Comparison of ENCODE assay signal across 23 cellular contexts in genomic region chr9:26228273-26228672, GRCh38.
"Had no signal": no experiment of that assay in that cellular context is flagged by ENCODE, and none has a peak within 500 bp of the region (broad histone marks: within the 10 kb centered on the region; RNA-seq: fewer than 3 reads in every experiment).

No MANE protein-coding gene starts in this region.

- H3K27ac ChIP-seq: coronary artery, dorsolateral prefrontal cortex, esophagus muscularis mucosa, gastroesophageal sphincter, left ventricle myocardium inferior, lower lobe of right lung, parathyroid adenoma, prostate gland, right lobe of liver, tibial artery, upper lobe of right lung, vagina had no signal

- DNase-seq: dorsolateral prefrontal cortex; effector CD8-positive, alpha-beta T cell; foreskin fibroblast; immature natural killer cell; left cardiac atrium; left ventricle myocardium inferior; lower lobe of right lung; mesenchymal stem cell; midbrain; occipital lobe; retina; right lobe of liver; stimulated activated CD4-positive, alpha-beta T cell treated with anti-CD3 and anti-CD28 coated beads, Interleukin-4, amount 100 ng/mL, for 24 hours; tibial artery; upper lobe of right lung had no signal

- H3K36me3 ChIP-seq: esophagus muscularis mucosa, gastroesophageal sphincter, left ventricle myocardium inferior, lower lobe of right lung, prostate gland, right lobe of liver, tibial artery, upper lobe of right lung, vagina had no signal

- ATAC-seq: gastroesophageal sphincter; left cardiac atrium; lower lobe of right lung; right lobe of liver; stimulated activated memory B cell treated with anti-CD40 and anti-IgM and Interleukin-4, amounts not matched to agents 10 μg/mL and 1 μg/mL and 100 μg/mL, for 72 hours; upper lobe of right lung had no signal

- H3K4me3 ChIP-seq: coronary artery, dorsolateral prefrontal cortex, esophagus muscularis mucosa, gastroesophageal sphincter, left ventricle myocardium inferior, lower lobe of right lung, prostate gland, right lobe of liver, tibial artery, upper lobe of right lung, vagina had no signal

- H3K27me3 ChIP-seq: dorsolateral prefrontal cortex, esophagus muscularis mucosa, gastroesophageal sphincter, right lobe of liver, tibial artery, upper lobe of right lung, vagina had no signal

- H3K9me3 ChIP-seq: esophagus muscularis mucosa, gastroesophageal sphincter, left ventricle myocardium inferior, lower lobe of right lung, prostate gland, right lobe of liver, tibial artery, upper lobe of right lung, vagina had no signal

- FAIRE-seq: keratinocyte had no signal

- H3K4me1 ChIP-seq: left ventricle myocardium inferior, lower lobe of right lung, parathyroid adenoma, prostate gland, right lobe of liver, upper lobe of right lung, vagina had no signal
